In the genomic region with DNA sequence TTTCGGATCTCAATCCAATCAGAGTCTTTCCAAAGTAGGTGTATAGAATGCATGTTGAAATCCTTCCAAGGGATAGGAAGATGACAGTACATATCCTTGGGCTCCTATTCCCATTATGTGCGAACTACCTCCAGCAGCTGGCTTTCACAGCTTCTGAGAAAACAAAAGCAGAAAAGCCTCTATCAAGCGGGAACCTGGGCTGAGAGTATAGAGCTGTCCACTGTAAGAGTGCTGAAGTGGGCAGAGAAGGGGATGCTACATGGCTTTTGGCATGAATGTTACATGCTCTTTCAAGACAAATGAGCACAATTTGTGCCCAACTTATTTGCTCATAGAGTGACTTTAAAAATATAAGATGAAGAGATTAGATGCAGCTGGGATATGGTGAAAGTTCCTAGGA, we compare ENCODE assay signal across 20 cellular contexts.
DNase-seq lines count a peak whose midpoint lies in the region; ATAC-seq, FAIRE-seq and TF ChIP-seq lines count a peak whose summit lies in the region.
"Had no signal": no experiment of that assay in that cellular context is flagged by ENCODE, and none has a peak within 500 bp of the region (broad histone marks: within the 10 kb centered on the region; RNA-seq: fewer than 3 reads in every experiment).

No MANE protein-coding gene starts in this region.

- H4K8ac ChIP-seq in mesendoderm (ENCODE audit: low read depth, low read length), result no peak overlapping the region

- no peak overlapping the region for H3K23ac ChIP-seq in mesendoderm (ENCODE audit: low read length)

- no peak overlapping the region for H4K5ac ChIP-seq in mesendoderm (ENCODE audit: low read length)

- H2AK5ac ChIP-seq in mesendoderm (ENCODE audit: low read length), result no peak overlapping the region

- no peak for ATAC-seq in lower lobe of right lung
- ATAC-seq in stimulated activated naive CD8-positive, alpha-beta T cell treated with anti-CD3 and anti-CD28 coated beads, Interleukin-15, Interleukin-2, amounts not matched to agents 100 U/mL and 50 U/mL, for 24 hours, result no peak
- ATAC-seq: sciatic nerve; stimulated activated naive B cell treated with anti-CD40 and anti-IgM and Interleukin-4, amounts not matched to agents 10 μg/mL and 1 μg/mL and 100 μg/mL, for 72 hours had no signal

- TF ChIP-seq CTCF in MM.1S (IDR thresholded peaks at IDR 0.05; ENCODE audit: low read length) (no peak), lower lobe of right lung (IDR thresholded peaks at IDR 0.05) (no peak)

- no peaks in the 10 kb centered on the region for H3K9me2 ChIP-seq in MM.1S (replicated peaks; ENCODE audit: insufficient read depth, low read length)

- intact Hi-C loops in lower lobe of right lung (cut with DNase I), result no loop called here

- H2BK15ac ChIP-seq in mesendoderm (replicated peaks; ENCODE audit: low read depth), result no peak overlapping the region

- H3K27ac ChIP-seq in MM.1S (ENCODE audit: low read length) (no peak overlapping the region), mesendoderm (ENCODE audit: low read depth, low read length) (no peak overlapping the region), lower lobe of right lung (no peak overlapping the region)
- H3K27ac ChIP-seq: thyroid gland, WERI-Rb-1 had no signal

- H3K36me3 ChIP-seq in H7 (replicated peaks; ENCODE audit: control insufficient read depth, insufficient read depth, low read length) (no peaks in the 10 kb centered on the region), MM.1S (replicated peaks; ENCODE audit: insufficient read depth, low read length) (no peaks in the 10 kb centered on the region), mesendoderm (ENCODE audit: control insufficient read depth, insufficient read depth, low read length) (no peaks in the 10 kb centered on the region), lower lobe of right lung (no peaks in the 10 kb centered on the region)
- H3K36me3 ChIP-seq: thyroid gland, WERI-Rb-1 had no signal

- no peaks in the 10 kb centered on the region for H3K79me1 ChIP-seq in mesendoderm (ENCODE audit: low read length)

- WGBS in mesendoderm (ENCODE audit: extremely low coverage, insufficient coverage, low lambda C conversion rate), result no CpG with 5 or more reads among the region's 3 CpGs

- H4K20me1 ChIP-seq in MM.1S (ENCODE audit: insufficient read depth, low read length), result no peaks in the 10 kb centered on the region

- H2BK120ac ChIP-seq in mesendoderm (ENCODE audit: low read depth, low read length), result no peak overlapping the region

- no peaks in the 10 kb centered on the region for H3K9me3 ChIP-seq in MM.1S (replicated peaks; ENCODE audit: insufficient read depth, low read length)
- no peaks in the 10 kb centered on the region for H3K9me3 ChIP-seq in lower lobe of right lung
- H3K9me3 ChIP-seq: thyroid gland had no signal

- H3K4me2 ChIP-seq in MM.1S (ENCODE audit: low read depth, low read length) (no peak overlapping the region), mesendoderm (ENCODE audit: low read length) (no peak overlapping the region)

- FAIRE-seq in GM12891 (lab: Jason Lieb, UNC), result no peak

- H3K4me3 ChIP-seq in H7 (ENCODE audit: insufficient read depth, low read depth, low read length) (no peak overlapping the region), MM.1S (ENCODE audit: low read length) (no peak overlapping the region), mesendoderm (ENCODE audit: low read length) (no peak overlapping the region), lower lobe of right lung (no peak overlapping the region)
- H3K4me3 ChIP-seq: thyroid gland had no signal

- H2AFZ ChIP-seq in MM.1S (ENCODE audit: low read length), result no peak overlapping the region

- no peak overlapping the region for H3K4ac ChIP-seq in mesendoderm (ENCODE audit: low read depth, low read length)

- DNase-seq in H7 (peak; percentile 15), MM.1S (peak; percentile 17), astrocyte of the hippocampus (ENCODE audit: low read depth, low spot score) (peak; percentile 65), mesendoderm (peak; percentile 62), GM19238 (ENCODE audit: insufficient read length, low spot score) (no peak), lower lobe of right lung (no peak), GM12891 (ENCODE audit: insufficient read length, low spot score) (no peak)
- no peak for DNase-seq in stimulated activated naive CD8-positive, alpha-beta T cell treated with anti-CD3 and anti-CD28 coated beads, Interleukin-15, Interleukin-2, amounts not matched to agents 100 U/mL and 50 U/mL, for 24 hours
- DNase-seq: activated CD4-positive, alpha-beta T cell treated with anti-CD3 and anti-CD28 coated beads, Interleukin-2, amount 50 U/mL, for 48 hours; activated naive CD4-positive, alpha-beta T cell treated with Interleukin-2 at 50 U/mL for 16 hours; CD8-positive, alpha-beta memory T cell; central memory CD4-positive, alpha-beta T cell; effector CD4-positive, alpha-beta T cell; NCI-H2081 treated with DMSO at 0.1 percent for 48 hours; NCI-H446 treated with DMSO at 0.1 percent for 48 hours; Right ventricle myocardium superior; stimulated activated naive B cell treated with anti-CD40 and anti-IgM and Interleukin-4, amounts not matched to agents 10 μg/mL and 1 μg/mL and 100 μg/mL, for 72 hours; thyroid gland; WERI-Rb-1 had no signal

- no peak for TF ChIP-seq POLR2A in GM12891 (IDR thresholded peaks at IDR 0.05; ENCODE audit: low read depth, low read length)

- no peaks in the 10 kb centered on the region for H3K79me2 ChIP-seq in MM.1S (ENCODE audit: low read length)
- no peaks in the 10 kb centered on the region for H3K79me2 ChIP-seq in mesendoderm (ENCODE audit: control insufficient read depth, insufficient read depth, low read length)

- H3K56ac ChIP-seq in mesendoderm (ENCODE audit: low read length), result no peak overlapping the region

- no peak overlapping the region for H3K18ac ChIP-seq in mesendoderm (ENCODE audit: low read length)

- no peak overlapping the region for H2BK5ac ChIP-seq in mesendoderm (ENCODE audit: low read length)

- H3F3A ChIP-seq in MM.1S (ENCODE audit: insufficient read depth, low read length), result no peaks in the 10 kb centered on the region

- H3K4me1 ChIP-seq in MM.1S (ENCODE audit: low read length) (no peaks in the 10 kb centered on the region), mesendoderm (ENCODE audit: control insufficient read depth, low read depth, low read length) (no peaks in the 10 kb centered on the region), lower lobe of right lung (no peaks in the 10 kb centered on the region)
- H3K4me1 ChIP-seq: thyroid gland had no signal

- no peak overlapping the region for H3K9ac ChIP-seq in MM.1S (ENCODE audit: low read length)
- H3K9ac ChIP-seq in mesendoderm (ENCODE audit: low read length), result no peak overlapping the region

- H3K27me3 ChIP-seq in H7 (ENCODE audit: control insufficient read depth, insufficient read depth, low read length) (no peaks in the 10 kb centered on the region), MM.1S (replicated peaks; ENCODE audit: insufficient read depth, low read length) (no peaks in the 10 kb centered on the region), mesendoderm (ENCODE audit: insufficient read depth, low read length, poor library complexity) (no peaks in the 10 kb centered on the region), lower lobe of right lung (ENCODE audit: low read depth) (no peaks in the 10 kb centered on the region)
- H3K27me3 ChIP-seq: thyroid gland had no signal

TF ChIP-seq in GM12891, 5 proteins besides CTCF, POLR2A, EP300 and RAD21:
- no peak for TF ChIP-seq TAF1 (IDR thresholded peaks at IDR 0.05; ENCODE audit: low read depth, low read length)
- TF ChIP-seq SPI1 (IDR thresholded peaks at IDR 0.05; ENCODE audit: low read depth, low read length), result no peak
- no peak for TF ChIP-seq POLR2AphosphoS5 (IDR thresholded peaks at IDR 0.05; ENCODE audit: low read depth, low read length)
- TF ChIP-seq PAX5 (IDR thresholded peaks at IDR 0.05; ENCODE audit: insufficient read depth, low read length, severe bottlenecking), result no peak
- TF ChIP-seq POU2F2 (IDR thresholded peaks at IDR 0.05; ENCODE audit: low read depth, low read length), result no peak

Comparison
In these comparisons a context has a peak if more than half of its experiments do, and no peak if none do; other contexts are left out.
1. DNase-seq: peak in H7 (single experiment), MM.1S (single experiment), astrocyte of the hippocampus (single experiment) and mesendoderm (single experiment); none in GM19238 (single experiment), lower lobe of right lung (single experiment), GM12891 (single experiment) and stimulated activated naive CD8-positive, alpha-beta T cell treated with anti-CD3 and anti-CD28 coated beads, Interleukin-15, Interleukin-2, amounts not matched to agents 100 U/mL and 50 U/mL, for 24 hours (single experiment).